8 cellular contexts compared by ENCODE assay signal in the genomic region with DNA sequence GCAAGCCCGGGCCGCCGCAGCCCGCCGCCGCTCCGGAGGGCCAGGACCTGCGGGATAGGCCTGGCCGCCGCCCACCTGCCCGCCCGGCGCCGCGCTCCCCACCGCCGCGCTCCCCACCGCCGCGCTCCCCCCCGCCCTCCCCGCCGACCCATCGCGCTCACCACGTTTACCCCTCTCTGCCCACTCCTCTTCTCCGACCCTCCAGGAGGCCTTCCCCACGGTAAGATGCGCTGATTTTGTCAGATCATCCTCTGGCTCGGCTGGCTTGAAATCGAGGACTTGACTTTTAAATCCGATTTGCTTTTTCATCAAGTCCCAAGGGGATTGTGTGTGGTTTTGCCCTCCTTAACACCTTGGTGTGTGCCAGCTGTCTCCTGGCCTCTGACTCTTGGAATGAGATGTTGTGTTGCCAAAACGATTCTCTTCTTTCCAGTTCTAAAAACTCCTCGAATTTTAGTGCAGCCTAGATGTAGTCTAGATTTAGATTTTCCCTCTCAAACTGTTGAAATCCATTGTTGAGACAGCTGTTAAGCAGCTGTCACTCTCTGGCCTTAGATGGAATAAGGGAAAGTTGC. TPM values are rescaled to one million over a fixed set of nuclear protein-coding genes. Genes with fewer than 3 reads are reported as not detected.
DNase-seq lines count a peak whose midpoint lies in the region; ATAC-seq and TF ChIP-seq lines count a peak whose summit lies in the region.

No MANE protein-coding gene starts in this region.

- H3K4me1 Mint-ChIP-seq in activated naive CD8-positive, alpha-beta T cell (ENCODE audit: low read depth) = peaks cover 33% of the 10 kb centered on the region

- peaks cover 5% of the 10 kb centered on the region; the same call in 1 of the 2 replicates for H3K4me1 ChIP-seq in iPS-20b (ENCODE audit: insufficient read depth, low read length)

- peaks cover 8% of the 10 kb centered on the region for H3K36me3 Mint-ChIP-seq in activated naive CD8-positive, alpha-beta T cell

- POLR2A ChIA-PET in BJ (lab: Charles Lee) = no interaction called here

- H3K9me3 Mint-ChIP-seq in activated naive CD8-positive, alpha-beta T cell (ENCODE audit: low read depth) = no peaks in the 10 kb centered on the region

- CTCF ChIA-PET in BJ (lab: Yijun Ruan, JAX) = no interaction called here

- peak overlapping the region; percentile 88 for H3K4me3 ChIP-seq in BJ (ENCODE audit: low read depth, low read length)
- peak overlapping the region; percentile 91 for H3K4me3 ChIP-seq in HFF-Myc (replicated peaks; ENCODE audit: low read depth, low read length)
- peak overlapping the region; percentile 87 for H3K4me3 ChIP-seq in iPS-20b (ENCODE audit: low read length)

- no peak for ATAC-seq in stimulated activated naive CD8-positive, alpha-beta T cell treated with anti-CD3 and anti-CD28 coated beads, Interleukin-15, Interleukin-2, amounts not matched to agents 100 U/mL and 50 U/mL, for 24 hours
- ATAC-seq in GM19328 (IDR thresholded peaks at IDR 0.05; ENCODE audit: unreplicated experiment) = no peak
- no peak for ATAC-seq in HG03159 (IDR thresholded peaks at IDR 0.05; ENCODE audit: unreplicated experiment)

- H3K27me3 ChIP-seq in BJ (ENCODE audit: control insufficient read depth, insufficient read depth, low read length) (no peaks in the 10 kb centered on the region), iPS-20b (ENCODE audit: insufficient read depth, low read length) (no peaks in the 10 kb centered on the region)

- H3K27ac Mint-ChIP-seq in activated naive CD8-positive, alpha-beta T cell = peak overlapping the region; percentile 90

- no peaks in the 10 kb centered on the region for H3K27me3 Mint-ChIP-seq in activated naive CD8-positive, alpha-beta T cell

- DNase-seq in BJ (ENCODE audit: low read depth) (no peak), HFF-Myc (ENCODE audit: extremely low read depth, low read depth) (no peak), foreskin melanocyte (no peak)
- peak; percentile 38 for DNase-seq in stimulated activated naive CD8-positive, alpha-beta T cell treated with anti-CD3 and anti-CD28 coated beads, Interleukin-15, Interleukin-2, amounts not matched to agents 100 U/mL and 50 U/mL, for 24 hours

- H3K27ac ChIP-seq in iPS-20b (ENCODE audit: low read length) = no peak overlapping the region

- no peaks in the 10 kb centered on the region for H3K9me3 ChIP-seq in iPS-20b (ENCODE audit: insufficient read depth, low read depth, low read length)

- TF ChIP-seq CTCF in BJ (IDR thresholded peaks at IDR 0.05; ENCODE audit: insufficient read depth, low read depth, low read length) = no peak
- TF ChIP-seq CTCF in HFF-Myc (IDR thresholded peaks at IDR 0.05; ENCODE audit: low read depth, low read length, missing control alignments) = no peak

- H3K4me3 Mint-ChIP-seq in activated naive CD8-positive, alpha-beta T cell = peak overlapping the region; percentile 95

- H3K36me3 ChIP-seq in BJ (ENCODE audit: control insufficient read depth, insufficient read depth, low read length) = peaks cover 12% of the 10 kb centered on the region
- H3K36me3 ChIP-seq in iPS-20b (ENCODE audit: insufficient read depth, low read depth, low read length) = peaks cover 43% of the 10 kb centered on the region

- peak overlapping the region; percentile 97 for H3K9ac ChIP-seq in iPS-20b (ENCODE audit: low read depth, low read length)

RNA-seq across cellular contexts. Expression of gene POM121, which starts 0.7 kb away (rescaled TPM):
- 3.7 and 3.9 TPM in 2 replicates for polyA plus RNA-seq in BJ (2011; rRNA removed)
- 5.0 and 9.5 TPM in 2 replicates for polyA minus RNA-seq in BJ (2011; rRNA and poly(A)+ RNA removed)

RNA-seq across cellular contexts. Expression of gene TRIM74, which starts 43.6 kb away (rescaled TPM):
- not detected in 2 replicates for polyA plus RNA-seq in BJ (2011; rRNA removed)
- polyA minus RNA-seq in BJ (2011; rRNA and poly(A)+ RNA removed) = not detected in 2 replicates
